15 cellular contexts compared by ENCODE assay signal in the genomic region with DNA sequence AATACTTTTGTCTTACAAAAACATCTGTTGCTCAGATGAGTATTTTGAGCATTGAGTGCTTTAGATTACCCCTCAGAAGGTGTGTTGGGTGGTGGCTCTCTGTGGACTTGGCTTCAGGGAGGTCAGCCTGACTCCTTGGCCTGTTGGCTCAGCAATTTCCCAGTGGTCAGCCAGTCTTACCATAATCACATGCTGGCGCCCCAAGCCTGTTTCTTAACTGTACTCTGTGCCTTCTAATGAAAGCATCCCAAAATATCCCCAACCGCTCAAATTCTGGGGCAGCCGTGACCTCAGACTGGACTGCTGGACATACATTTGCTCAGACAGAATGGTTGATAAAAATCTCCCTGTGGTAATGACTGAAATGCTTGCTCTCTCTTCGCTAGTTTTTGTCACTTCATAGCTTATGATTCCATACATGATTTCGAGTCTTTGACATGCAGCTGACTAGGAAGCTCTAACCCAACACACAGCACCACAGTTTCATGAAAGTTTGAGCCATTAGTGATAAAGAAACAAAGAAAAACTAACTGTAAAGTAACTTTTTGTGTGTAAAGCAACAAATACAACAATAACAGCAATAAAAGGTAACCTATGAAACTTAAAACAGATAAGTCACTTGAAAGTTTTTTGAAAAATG.
DNase-seq lines count a peak whose midpoint lies in the region; ATAC-seq and TF ChIP-seq lines count a peak whose summit lies in the region.
"Had no signal": no experiment of that assay in that cellular context is flagged by ENCODE, and none has a peak within 500 bp of the region (broad histone marks: within the 10 kb centered on the region; RNA-seq: fewer than 3 reads in every experiment).

No MANE protein-coding gene starts in this region.

- H4K20me1 ChIP-seq in OCI-LY7 (ENCODE audit: insufficient read depth, low read length): no peaks in the 10 kb centered on the region

- ATAC-seq in GM21423 (IDR thresholded peaks at IDR 0.05; ENCODE audit: unreplicated experiment): peak; percentile 44
- ATAC-seq in memory B cell (ENCODE audit: low read depth): no peak
- ATAC-seq in HG03565 (IDR thresholded peaks at IDR 0.05; ENCODE audit: unreplicated experiment): no peak
- ATAC-seq in activated naive CD4-positive, alpha-beta T cell treated with anti-CD3 and anti-CD28 coated beads, Interleukin-2, amount 50 U/mL, for 72 hours: no peak
- no peak for ATAC-seq in activated CD8-positive, alpha-beta memory T cell treated with anti-CD3 and anti-CD28 coated beads, Interleukin-2, amount 10 ng/mL, durations not matched to agents 7 days and 5 days

- H3K4me1 ChIP-seq in OCI-LY7 (ENCODE audit: insufficient read depth, low read length, poor library complexity, severe bottlenecking): no peaks in the 10 kb centered on the region

- H3K79me2 ChIP-seq in OCI-LY7 (ENCODE audit: insufficient read depth, low read depth, low read length): no peaks in the 10 kb centered on the region

- CTCF ChIA-PET in OCI-LY7 (lab: Charles Lee; ENCODE audit: unreplicated experiment): no interaction called here
- CTCF ChIA-PET in activated CD8-positive, alpha-beta memory T cell treated with anti-CD3 and anti-CD28 coated beads, Interleukin-2, amount 10 ng/mL, durations not matched to agents 7 days and 5 days (lab: Charles Lee): no interaction called here

- H3K4me3 ChIP-seq in OCI-LY7 (ENCODE audit: low read depth, low read length, poor library complexity, severe bottlenecking): no peak overlapping the region
- H3K4me3 ChIP-seq: SK-N-MC had no signal

- peak overlapping the region; percentile 70 for H3K27ac Mint-ChIP-seq in memory B cell
- no peak overlapping the region for H3K27ac Mint-ChIP-seq in activated T-helper 1 cell treated with anti-CD3 and anti-CD28 coated beads, Interleukin-12 subunit alpha, Interleukin-12 subunit beta, Interleukin-2, Interleukin-4 antibody, amounts not matched to agents 30 ng/mL and 10 ng/mL and 1 ng/mL, durations not matched to agents 14 hours and 24 hours and 36 hours
- no peak overlapping the region for H3K27ac Mint-ChIP-seq in activated naive CD4-positive, alpha-beta T cell treated with anti-CD3 and anti-CD28 coated beads, Interleukin-2, amount 50 U/mL, for 72 hours
- H3K27ac Mint-ChIP-seq in activated CD8-positive, alpha-beta memory T cell treated with anti-CD3 and anti-CD28 coated beads, Interleukin-2, amount 10 ng/mL, durations not matched to agents 7 days and 5 days: no peak overlapping the region

- no TSS peak for BruUV-seq in OCI-LY7 (replicated peaks; lab: Mats Ljungman, UMichigan)

- peaks cover 16% of the 10 kb centered on the region for H3K4me1 Mint-ChIP-seq in memory B cell
- H3K4me1 Mint-ChIP-seq in activated T-helper 1 cell treated with anti-CD3 and anti-CD28 coated beads, Interleukin-12 subunit alpha, Interleukin-12 subunit beta, Interleukin-2, Interleukin-4 antibody, amounts not matched to agents 30 ng/mL and 10 ng/mL and 1 ng/mL, durations not matched to agents 14 hours and 24 hours and 36 hours (ENCODE audit: low read depth): no peaks in the 10 kb centered on the region
- no peaks in the 10 kb centered on the region for H3K4me1 Mint-ChIP-seq in activated CD8-positive, alpha-beta memory T cell treated with anti-CD3 and anti-CD28 coated beads, Interleukin-2, amount 10 ng/mL, durations not matched to agents 7 days and 5 days

- H3K36me3 Mint-ChIP-seq in memory B cell: no peaks in the 10 kb centered on the region
- no peaks in the 10 kb centered on the region for H3K36me3 Mint-ChIP-seq in activated T-helper 1 cell treated with anti-CD3 and anti-CD28 coated beads, Interleukin-12 subunit alpha, Interleukin-12 subunit beta, Interleukin-2, Interleukin-4 antibody, amounts not matched to agents 30 ng/mL and 10 ng/mL and 1 ng/mL, durations not matched to agents 14 hours and 24 hours and 36 hours (ENCODE audit: low read depth)
- H3K36me3 Mint-ChIP-seq in activated naive CD4-positive, alpha-beta T cell treated with anti-CD3 and anti-CD28 coated beads, Interleukin-2, amount 50 U/mL, for 72 hours: no peaks in the 10 kb centered on the region
- H3K36me3 Mint-ChIP-seq in activated CD8-positive, alpha-beta memory T cell treated with anti-CD3 and anti-CD28 coated beads, Interleukin-2, amount 10 ng/mL, durations not matched to agents 7 days and 5 days: no peaks in the 10 kb centered on the region

- peak in 9 of 14 donors; percentile 2 to 38 (median 24) for DNase-seq in C1 segment of cervical spinal cord (lab: John Stamatoyannopoulos, UW)
- no peak for DNase-seq in OCI-LY7 (ENCODE audit: low spot score)
- no peak for DNase-seq in memory B cell (ENCODE audit: low spot score in 2 of 2)
- DNase-seq in activated T-helper 1 cell treated with anti-CD3 and anti-CD28 coated beads, Interleukin-12 subunit alpha, Interleukin-12 subunit beta, Interleukin-2, Interleukin-4 antibody, amounts not matched to agents 30 ng/mL and 10 ng/mL and 1 ng/mL, durations not matched to agents 14 hours and 24 hours and 36 hours (ENCODE audit: low spot score): no peak
- no peak for DNase-seq in activated naive CD4-positive, alpha-beta T cell treated with anti-CD3 and anti-CD28 coated beads, Interleukin-2, amount 50 U/mL, for 72 hours (ENCODE audit: low spot score in 2 of 2)
- DNase-seq in activated CD8-positive, alpha-beta memory T cell treated with anti-CD3 and anti-CD28 coated beads, Interleukin-2, amount 10 ng/mL, durations not matched to agents 7 days and 5 days: no peak
- DNase-seq: activated naive CD4-positive, alpha-beta T cell; COR-L47; GDM1; mesenchymal stem cell; NCI-H1105; NCI-H2227 treated with DMSO at 0.1 percent for 48 hours had no signal

- H3K27me3 Mint-ChIP-seq in memory B cell: no peaks in the 10 kb centered on the region
- H3K27me3 Mint-ChIP-seq in activated T-helper 1 cell treated with anti-CD3 and anti-CD28 coated beads, Interleukin-12 subunit alpha, Interleukin-12 subunit beta, Interleukin-2, Interleukin-4 antibody, amounts not matched to agents 30 ng/mL and 10 ng/mL and 1 ng/mL, durations not matched to agents 14 hours and 24 hours and 36 hours (ENCODE audit: insufficient read depth): no peaks in the 10 kb centered on the region
- no peaks in the 10 kb centered on the region for H3K27me3 Mint-ChIP-seq in activated CD8-positive, alpha-beta memory T cell treated with anti-CD3 and anti-CD28 coated beads, Interleukin-2, amount 10 ng/mL, durations not matched to agents 7 days and 5 days

- H3K36me3 ChIP-seq in OCI-LY7 (ENCODE audit: insufficient read depth, low read length): no peaks in the 10 kb centered on the region

- peak overlapping the region; percentile 12 for H3K4me3 Mint-ChIP-seq in memory B cell
- no peak overlapping the region for H3K4me3 Mint-ChIP-seq in activated T-helper 1 cell treated with anti-CD3 and anti-CD28 coated beads, Interleukin-12 subunit alpha, Interleukin-12 subunit beta, Interleukin-2, Interleukin-4 antibody, amounts not matched to agents 30 ng/mL and 10 ng/mL and 1 ng/mL, durations not matched to agents 14 hours and 24 hours and 36 hours
- H3K4me3 Mint-ChIP-seq in activated CD8-positive, alpha-beta memory T cell treated with anti-CD3 and anti-CD28 coated beads, Interleukin-2, amount 10 ng/mL, durations not matched to agents 7 days and 5 days: no peak overlapping the region

- intact Hi-C loops in OCI-LY7 (cut with micrococcal nuclease; ENCODE audit: unreplicated experiment): no loop called here
- intact Hi-C loops in activated T-helper 1 cell treated with anti-CD3 and anti-CD28 coated beads, Interleukin-12 subunit alpha, Interleukin-12 subunit beta, Interleukin-2, Interleukin-4 antibody, amounts not matched to agents 30 ng/mL and 10 ng/mL and 1 ng/mL, durations not matched to agents 14 hours and 24 hours and 36 hours (cut with micrococcal nuclease): no loop called here

- no peak overlapping the region for H3K27ac ChIP-seq in OCI-LY7 (ENCODE audit: low read depth, low read length, poor library complexity, severe bottlenecking)
- H3K27ac ChIP-seq: SK-N-MC had no signal

- no peak overlapping the region for H2AFZ ChIP-seq in OCI-LY7 (ENCODE audit: low read length)

- no peaks in the 10 kb centered on the region for H3K9me3 ChIP-seq in OCI-LY7 (ENCODE audit: low read length)

- H3K4me2 ChIP-seq in OCI-LY7 (ENCODE audit: low read length): peak overlapping the region; percentile 3; the same call in 1 of the 2 replicates

- no peak for TF ChIP-seq CTCF in OCI-LY7 (conservative IDR thresholded peaks at IDR 0.05; ENCODE audit: low read length)

- H3K9me2 ChIP-seq in OCI-LY7 (ENCODE audit: insufficient read depth, low read length): no peaks in the 10 kb centered on the region

- POLR2A ChIA-PET in OCI-LY7 (lab: Charles Lee): interaction anchor here (0.8 to 1.5 kb wide), 3 partner anchors 12 to 495 kb away, joined by 3 to 4 read pairs (median 4); no protein-coding TSS in a partner anchor

- H3K9me3 Mint-ChIP-seq in memory B cell: no peaks in the 10 kb centered on the region
- H3K9me3 Mint-ChIP-seq in activated T-helper 1 cell treated with anti-CD3 and anti-CD28 coated beads, Interleukin-12 subunit alpha, Interleukin-12 subunit beta, Interleukin-2, Interleukin-4 antibody, amounts not matched to agents 30 ng/mL and 10 ng/mL and 1 ng/mL, durations not matched to agents 14 hours and 24 hours and 36 hours: no peaks in the 10 kb centered on the region
- no peaks in the 10 kb centered on the region for H3K9me3 Mint-ChIP-seq in activated naive CD4-positive, alpha-beta T cell treated with anti-CD3 and anti-CD28 coated beads, Interleukin-2, amount 50 U/mL, for 72 hours
- peaks cover 2% of the 10 kb centered on the region for H3K9me3 Mint-ChIP-seq in activated CD8-positive, alpha-beta memory T cell treated with anti-CD3 and anti-CD28 coated beads, Interleukin-2, amount 10 ng/mL, durations not matched to agents 7 days and 5 days (ENCODE audit: low read depth)

Comparison
In these comparisons a context has a peak if more than half of its experiments do, and no peak if none do; other contexts are left out.
1. DNase-seq: peak in C1 segment of cervical spinal cord (9 of 14); none in OCI-LY7 (single experiment), memory B cell (0 of 2), activated T-helper 1 cell treated with anti-CD3 and anti-CD28 coated beads, Interleukin-12 subunit alpha, Interleukin-12 subunit beta, Interleukin-2, Interleukin-4 antibody, amounts not matched to agents 30 ng/mL and 10 ng/mL and 1 ng/mL, durations not matched to agents 14 hours and 24 hours and 36 hours (single experiment), activated naive CD4-positive, alpha-beta T cell treated with anti-CD3 and anti-CD28 coated beads, Interleukin-2, amount 50 U/mL, for 72 hours (0 of 2) and activated CD8-positive, alpha-beta memory T cell treated with anti-CD3 and anti-CD28 coated beads, Interleukin-2, amount 10 ng/mL, durations not matched to agents 7 days and 5 days (single experiment).